ENCODE assay signal across 18 cellular contexts in the genomic region with DNA sequence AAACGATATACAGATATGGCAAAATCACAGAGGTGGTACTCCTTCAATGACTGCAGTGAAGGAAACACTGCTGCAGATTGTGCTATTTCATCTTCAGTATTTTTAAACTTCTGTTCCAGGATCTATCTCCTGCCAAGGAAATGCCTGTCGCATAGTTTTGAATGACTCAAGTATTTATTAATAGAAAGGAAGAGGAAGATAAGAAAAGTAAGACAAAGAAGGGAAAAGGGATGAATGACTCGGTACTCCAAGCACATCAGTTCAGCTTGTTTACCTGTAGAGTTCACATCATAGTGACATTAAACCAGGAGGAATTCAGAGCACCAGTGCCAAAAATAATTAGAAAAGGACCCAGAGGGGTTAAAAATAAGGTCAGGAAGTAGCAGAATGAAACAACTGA. TPM values are rescaled to one million over a fixed set of nuclear protein-coding genes. Genes with fewer than 3 reads are reported as not detected.
DNase-seq lines count a peak whose midpoint lies in the region; ATAC-seq and TF ChIP-seq lines count a peak whose summit lies in the region.
"Had no signal": no experiment of that assay in that cellular context is flagged by ENCODE, and none has a peak within 500 bp of the region (broad histone marks: within the 10 kb centered on the region; RNA-seq: fewer than 3 reads in every experiment).

No MANE protein-coding gene starts in this region.

- TF ChIP-seq CTCF in choroid plexus epithelial cell (conservative IDR thresholded peaks at IDR 0.05; ENCODE audit: low read depth, low read length) (no peak), transverse colon (IDR thresholded peaks at IDR 0.05) (no peak)

- H4K8ac ChIP-seq in mesenchymal stem cell (ENCODE audit: low read length) = no peak overlapping the region

- H3K4me3 ChIP-seq in choroid plexus epithelial cell (ENCODE audit: low read depth, low read length) (no peak overlapping the region), mesenchymal stem cell (ENCODE audit: insufficient read depth in 1 of 2, low read depth in 1 of 2, low read length in 2 of 2) (no peak overlapping the region), transverse colon (no peak overlapping the region)
- H3K4me3 ChIP-seq: heart right ventricle had no signal

- H3K27ac Mint-ChIP-seq in activated naive CD8-positive, alpha-beta T cell treated with anti-CD3 and anti-CD28 coated beads, Interleukin-2, amount 50 U/mL, for 24 hours = no peak overlapping the region
- H3K27ac Mint-ChIP-seq: progenitor cell of endocrine pancreas, T-helper 17 cell had no signal

- H3K36me3 Mint-ChIP-seq in activated naive CD8-positive, alpha-beta T cell treated with anti-CD3 and anti-CD28 coated beads, Interleukin-2, amount 50 U/mL, for 24 hours (ENCODE audit: low read depth) = no peaks in the 10 kb centered on the region

- H3K23ac ChIP-seq in mesenchymal stem cell (ENCODE audit: low read length in 2 of 2) = no peak overlapping the region

- H2AK5ac ChIP-seq in mesenchymal stem cell (ENCODE audit: low read length, severe bottlenecking) = no peak overlapping the region

- in situ Hi-C loops in transverse colon (cut with MboI; ENCODE audit: low pct_ligation_motif_present in 1 of 4, low pct_unique_long_range_greater_than_20kb in 1 of 4, low sequenced_read_pairs in 3 of 4) = loop anchor here (10.0 to 25.0 kb wide), 3 partner anchors 250 to 643 kb away; a partner anchor contains a TSS

- H3K4ac ChIP-seq in mesenchymal stem cell (ENCODE audit: low read depth in 1 of 2, low read length in 2 of 2) = no peak overlapping the region

- ATAC-seq in GM21723 (IDR thresholded peaks at IDR 0.05; ENCODE audit: unreplicated experiment) = no peak
- no peak for ATAC-seq in activated naive CD8-positive, alpha-beta T cell treated with anti-CD3 and anti-CD28 coated beads, Interleukin-2, amount 50 U/mL, for 24 hours
- ATAC-seq: heart right ventricle, left cardiac atrium, T-helper 17 cell had no signal

- H2BK15ac ChIP-seq in mesenchymal stem cell (ENCODE audit: low read depth, poor library complexity, severe bottlenecking) = no peak overlapping the region

- no peak overlapping the region for H4K91ac ChIP-seq in mesenchymal stem cell (ENCODE audit: low read length)

- no peaks in the 10 kb centered on the region for H3K4me1 Mint-ChIP-seq in activated naive CD8-positive, alpha-beta T cell treated with anti-CD3 and anti-CD28 coated beads, Interleukin-2, amount 50 U/mL, for 24 hours

- no peak for TF ChIP-seq EP300 in transverse colon (IDR thresholded peaks at IDR 0.05; ENCODE audit: low read depth)

- H3K18ac ChIP-seq in mesenchymal stem cell (ENCODE audit: low read depth in 1 of 2, low read length in 2 of 2) = no peak overlapping the region

- H3K9ac ChIP-seq in mesenchymal stem cell (ENCODE audit: low read length) = peak overlapping the region; percentile 33

- DNase-seq in AG08396 (ENCODE audit: low spot score) = peak; percentile 24
- peak; percentile 59 for DNase-seq in LHCN-M2 (ENCODE audit: low read depth)
- peak; percentile 79 for DNase-seq in choroid plexus epithelial cell (ENCODE audit: low read depth)
- peak; percentile 42 for DNase-seq in mesenchymal stem cell
- no peak for DNase-seq in transverse colon
- no peak for DNase-seq in DMS153 treated with DMSO at 0.1 percent for 48 hours (lab: John Stamatoyannopoulos, UW; ENCODE audit: unreplicated experiment)
- DNase-seq in activated naive CD8-positive, alpha-beta T cell treated with anti-CD3 and anti-CD28 coated beads, Interleukin-2, amount 50 U/mL, for 24 hours = no peak
- DNase-seq: activated CD4-positive, CD25-positive, alpha-beta regulatory T cell treated with anti-CD3 and anti-CD28 coated beads, Interleukin-2, amount 50 U/mL, for 72 hours; activated CD8-positive, alpha-beta memory T cell treated with anti-CD3 and anti-CD28 coated beads, Interleukin-2, amount 50 U/mL, for 4 hours; activated naive CD4-positive, alpha-beta T cell treated with Interleukin-2 at 50 U/mL for 16 hours; AML-193; central memory CD4-positive, alpha-beta T cell; heart right ventricle; left cardiac atrium; NCI-H2081 treated with DMSO at 0.1 percent for 48 hours; T-helper 17 cell had no signal

- H3K9me3 Mint-ChIP-seq in activated naive CD8-positive, alpha-beta T cell treated with anti-CD3 and anti-CD28 coated beads, Interleukin-2, amount 50 U/mL, for 24 hours = no peaks in the 10 kb centered on the region

- peaks cover 18% of the 10 kb centered on the region for H3K27me3 Mint-ChIP-seq in activated naive CD8-positive, alpha-beta T cell treated with anti-CD3 and anti-CD28 coated beads, Interleukin-2, amount 50 U/mL, for 24 hours

- H3K27ac ChIP-seq in mesenchymal stem cell (ENCODE audit: low read length, poor library complexity, severe bottlenecking) (no peak overlapping the region), transverse colon (no peak overlapping the region)
- H3K27ac ChIP-seq: heart right ventricle had no signal

- H3K4me3 Mint-ChIP-seq in activated naive CD8-positive, alpha-beta T cell treated with anti-CD3 and anti-CD28 coated beads, Interleukin-2, amount 50 U/mL, for 24 hours = no peak overlapping the region
- H3K4me3 Mint-ChIP-seq: T-helper 17 cell had no signal

- no peak overlapping the region for H2BK120ac ChIP-seq in mesenchymal stem cell (ENCODE audit: low read depth, low read length)

- H3K9me3 ChIP-seq in mesenchymal stem cell (ENCODE audit: control insufficient read depth, low read length) = no peaks in the 10 kb centered on the region
- no peaks in the 10 kb centered on the region for H3K9me3 ChIP-seq in transverse colon
- H3K9me3 ChIP-seq: heart right ventricle had no signal

- no peak overlapping the region for H3K4me2 ChIP-seq in mesenchymal stem cell (ENCODE audit: low read length, poor library complexity, severe bottlenecking)

- H3K36me3 ChIP-seq in mesenchymal stem cell (ENCODE audit: control insufficient read depth in 1 of 2, insufficient read depth in 2 of 2, low read depth in 1 of 2, low read length in 2 of 2) = no peaks in the 10 kb centered on the region
- H3K36me3 ChIP-seq in transverse colon = no peaks in the 10 kb centered on the region
- H3K36me3 ChIP-seq: heart right ventricle had no signal

- H2BK5ac ChIP-seq in mesenchymal stem cell (ENCODE audit: low read depth, low read length, poor library complexity, severe bottlenecking) = no peak overlapping the region

- no peak overlapping the region for H2BK12ac ChIP-seq in mesenchymal stem cell (ENCODE audit: low read length in 2 of 2)

- intact Hi-C loops in transverse colon (cut with DNase I; ENCODE audit: low total_unique reads) = loop anchor here (10.0 kb wide), 1 partner anchor 250 kb away; no protein-coding TSS in a partner anchor

- H3K79me1 ChIP-seq in mesenchymal stem cell (replicated peaks; ENCODE audit: low read length, poor library complexity, severe bottlenecking) = no peaks in the 10 kb centered on the region

- no peak overlapping the region for H3K14ac ChIP-seq in mesenchymal stem cell (ENCODE audit: low read length in 2 of 2)

- TF ChIP-seq POLR2A in transverse colon (IDR thresholded peaks at IDR 0.05) = no peak

- peaks cover 0 to 9% of the 10 kb centered on the region in 2 experiments for H3K27me3 ChIP-seq in mesenchymal stem cell (ENCODE audit: control insufficient read depth in 1 of 2, insufficient read depth in 1 of 2, low read length in 2 of 2)
- H3K27me3 ChIP-seq in transverse colon = peaks cover 22% of the 10 kb centered on the region

- WGBS in mesenchymal stem cell = 50% methylated on average over 2 of the region's 3 CpGs
- WGBS in transverse colon (ENCODE audit: low coverage in 1 of 2), 2 donors = 43% methylated on average over 3 of the region's 3 CpGs

- H3K4me1 ChIP-seq in mesenchymal stem cell (ENCODE audit: control insufficient read depth, insufficient read depth, low read depth, low read length) (peaks cover 1% of the 10 kb centered on the region), transverse colon (peaks cover 0 to under 1% (median 0%) of the 10 kb centered on the region in 4 donors)

- H2AFZ ChIP-seq in mesenchymal stem cell (ENCODE audit: low read depth, low read length) = no peak overlapping the region

RNA-seq across cellular contexts. Expression of a gene that starts 5.1 kb away (rescaled TPM):
- total RNA-seq in LHCN-M2 (2014; rRNA removed) (129 and 135 TPM in 2 replicates), transverse colon (1 to 10 TPM in 3 of 4 donors, not detected in 1; 2.7 to 4.0 (median 3.5) TPM)
- polyA plus RNA-seq in LHCN-M2 (2012) = 64.7 TPM
- 206 TPM for polyA plus RNA-seq in mesenchymal stem cell (2013, experiment 1 of 2)
- polyA plus RNA-seq in mesenchymal stem cell (2013, experiment 2 of 2) = 217 TPM
- total RNA-seq: T-helper 17 cell had no signal

RNA-seq across cellular contexts. Expression of a gene that starts 18.1 kb away (rescaled TPM):
- total RNA-seq in LHCN-M2 (2014; rRNA removed) = not detected in 2 replicates
- polyA plus RNA-seq in LHCN-M2 (2012) = not detected
- 0.01 TPM for polyA plus RNA-seq in mesenchymal stem cell (2013, experiment 1 of 2)
- not detected for polyA plus RNA-seq in mesenchymal stem cell (2013, experiment 2 of 2)
- not detected for total RNA-seq in transverse colon
- total RNA-seq: heart right ventricle, left cardiac atrium, progenitor cell of endocrine pancreas, T-helper 17 cell had no signal
- polyA plus RNA-seq: heart right ventricle had no signal

RNA-seq across cellular contexts. Expression of a gene that starts 52.4 kb away (rescaled TPM):
- total RNA-seq in LHCN-M2 (2014; rRNA removed) (not detected in 2 replicates), transverse colon (1 to 10 TPM in 2 of 4 donors, not detected in 2; 7.6 to 8.3 TPM)
- polyA plus RNA-seq in LHCN-M2 (2012) = not detected
- polyA plus RNA-seq in mesenchymal stem cell (2013, experiment 1 of 2) = not detected
- polyA plus RNA-seq in mesenchymal stem cell (2013, experiment 2 of 2) = not detected
- total RNA-seq: progenitor cell of endocrine pancreas had no signal

Comparison
In these comparisons a context has a peak if more than half of its experiments do, and no peak if none do; other contexts are left out.
1. DNase-seq: peak in AG08396 (single experiment), LHCN-M2 (single experiment), choroid plexus epithelial cell (single experiment) and mesenchymal stem cell (single experiment); none in transverse colon (single experiment), DMS153 treated with DMSO at 0.1 percent for 48 hours (single experiment) and activated naive CD8-positive, alpha-beta T cell treated with anti-CD3 and anti-CD28 coated beads, Interleukin-2, amount 50 U/mL, for 24 hours (single experiment).
2. RNA of a gene that starts 5.1 kb away (total RNA-seq): 129 to 135 TPM in LHCN-M2; 2.7 to 4.0 TPM in transverse colon; every median in the first group is over 10 times any median in the second.